In genomic region chr14:75979641-75980422, GRCh38 we compare ENCODE assay signal across 1 cellular context.
TF ChIP-seq lines count a peak whose summit lies in the region.

No MANE protein-coding gene starts in this region.

TF ChIP-seq in WTC11, 78 proteins besides CTCF, POLR2A, EP300 and RAD21 (continued from another document):
- TF ChIP-seq USF2 (CRISPR knock-in tag; IDR thresholded peaks at IDR 0.05) (no peak), NR1H2 (CRISPR knock-in tag; IDR thresholded peaks at IDR 0.05) (no peak), TCF7 (CRISPR knock-in tag; IDR thresholded peaks at IDR 0.05; ENCODE audit: low read depth) (no peak), ZNF416 (CRISPR knock-in tag; IDR thresholded peaks at IDR 0.05) (no peak), SP1 (CRISPR knock-in tag; conservative IDR thresholded peaks at IDR 0.05) (no peak)
